Comparison of ENCODE assay signal across 2 cellular contexts in genomic region chr18:6961331-6961730, GRCh38.
TF ChIP-seq lines count a peak whose summit lies in the region.

No MANE protein-coding gene starts in this region.

TF ChIP-seq in IMR-90, 13 proteins besides CTCF, POLR2A, EP300 and RAD21 (continued from another document):
- TF ChIP-seq USF2 (IDR thresholded peaks at IDR 0.05; ENCODE audit: low read depth, low read length) (no peak), ELK1 (IDR thresholded peaks at IDR 0.05; ENCODE audit: borderline replicate concordance, low read depth, low read length) (no peak)

TF ChIP-seq in K562, 482 proteins besides CTCF, POLR2A, EP300 and RAD21 (continued from another document):
- TF ChIP-seq ZNF518B (CRISPR knock-in tag; IDR thresholded peaks at IDR 0.05), result no peak
- no peak for TF ChIP-seq MEIS2 (IDR thresholded peaks at IDR 0.05; ENCODE audit: partially characterized antibody)
- TF ChIP-seq RBM39 (optimal IDR thresholded peaks at IDR 0.05; ENCODE audit: low read depth, low read length), result no peak
- TF ChIP-seq CEBPG (CRISPR knock-in tag; IDR thresholded peaks at IDR 0.05), result no peak
- peak; percentile 38 to 39; a peak in 2 of 4 replicates for TF ChIP-seq CEBPG (tag; conservative IDR thresholded peaks at IDR 0.05 in 1 of 2, IDR thresholded peaks at IDR 0.05 in 1 of 2)
- TF ChIP-seq E2F1 (CRISPR knock-in tag; IDR thresholded peaks at IDR 0.05), result no peak
